ENCODE assay signal across 12 cellular contexts in genomic region chr11:130534525-130534924, GRCh38.
A peak's percentile ranks its signal among the peaks of the same experiment; 100 is the strongest.
DNase-seq lines count a peak whose midpoint lies in the region; ATAC-seq lines count a peak whose summit lies in the region.
"Had no signal": no experiment of that assay in that cellular context is flagged by ENCODE, and none has a peak within 500 bp of the region (broad histone marks: within the 10 kb centered on the region; RNA-seq: fewer than 3 reads in every experiment).

No MANE protein-coding gene starts in this region.

- no peaks in the 10 kb centered on the region for H3K36me3 ChIP-seq in SJCRH30
- H3K36me3 ChIP-seq: BLaER1 had no signal

- peaks cover 44% of the 10 kb centered on the region for H3K4me1 ChIP-seq in SJCRH30

- H3K27ac ChIP-seq in SJCRH30: peak overlapping the region; percentile 94
- H3K27ac ChIP-seq: BLaER1 had no signal

- intact Hi-C loops in posterior vena cava (cut with DNase I): no loop called here

- ATAC-seq in HG03378 (IDR thresholded peaks at IDR 0.05; ENCODE audit: unreplicated experiment): no peak
- ATAC-seq: HCT116 had no signal

- H3K9me3 ChIP-seq in SJCRH30 (replicated peaks): no peaks in the 10 kb centered on the region
- H3K9me3 ChIP-seq: BLaER1 had no signal

- H3K4me3 ChIP-seq in SJCRH30: no peak overlapping the region
- H3K4me3 ChIP-seq: BLaER1 had no signal

- DNase-seq in SJCRH30: no peak
- peak; percentile 81 for DNase-seq in kidney tubule cell (ENCODE audit: low spot score)
- peak; percentile 44 for DNase-seq in posterior vena cava (ENCODE audit: low spot score)
- DNase-seq in ecto neural progenitor cell (ENCODE audit: low spot score): no peak
- DNase-seq in MV-4-11 (lab: John Stamatoyannopoulos, UW): no peak
- DNase-seq: AML-193; CD4-positive, CD25-positive, alpha-beta regulatory T cell; DMS53; GF-D8 had no signal

- H3K27me3 ChIP-seq in SJCRH30: no peaks in the 10 kb centered on the region
- H3K27me3 ChIP-seq: BLaER1 had no signal

Comparison
In these comparisons a context has a peak if more than half of its experiments do, and no peak if none do; other contexts are left out.
1. DNase-seq: peak in kidney tubule cell (single experiment) and posterior vena cava (single experiment); none in SJCRH30 (0 of 2), ecto neural progenitor cell (single experiment) and MV-4-11 (single experiment).